ENCODE assay signal across 15 cellular contexts in the genomic region with DNA sequence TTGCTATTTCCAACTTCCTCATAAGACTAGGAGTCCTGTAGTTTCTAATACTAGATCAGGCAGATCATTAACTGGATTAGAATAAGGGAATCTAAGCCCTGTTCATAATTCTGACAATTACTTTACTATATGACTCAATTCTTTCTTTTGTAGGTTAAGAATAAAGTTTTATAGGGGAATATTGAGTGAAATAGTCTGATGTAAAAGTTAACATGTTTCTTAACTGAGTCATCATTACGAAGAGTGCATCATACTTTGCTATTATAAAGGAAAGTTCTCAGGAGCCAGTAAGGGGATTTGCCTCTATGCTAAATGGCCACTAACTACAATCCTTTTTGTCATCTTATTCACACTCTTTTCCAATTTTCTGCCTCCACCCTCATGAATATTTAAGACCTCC.
DNase-seq lines count a peak whose midpoint lies in the region; ATAC-seq and TF ChIP-seq lines count a peak whose summit lies in the region.
"Had no signal": no experiment of that assay in that cellular context is flagged by ENCODE, and none has a peak within 500 bp of the region (broad histone marks: within the 10 kb centered on the region; RNA-seq: fewer than 3 reads in every experiment).

No MANE protein-coding gene starts in this region.

- ATAC-seq in foreskin keratinocyte: peak; percentile 98
- ATAC-seq: activated T-cell treated with anti-CD3 and anti-CD28 coated beads, Interleukin-2, amount 50 U/mL, for 4 hours; naive thymus-derived CD8-positive, alpha-beta T cell had no signal

- H3K79me2 ChIP-seq in ACC112 (ENCODE audit: control insufficient read depth, insufficient read depth, low read length, unreplicated experiment): no peaks in the 10 kb centered on the region

- no peak for TF ChIP-seq EP300 in tibial nerve (IDR thresholded peaks at IDR 0.05)

- peak overlapping the region; percentile 98 for H3K27ac ChIP-seq in ACC112 (ENCODE audit: low read depth, low read length)
- H3K27ac ChIP-seq in foreskin keratinocyte: peak overlapping the region; percentile 22
- no peak overlapping the region for H3K27ac ChIP-seq in tibial nerve

- H3K36me3 ChIP-seq in ACC112 (ENCODE audit: insufficient read depth, low read length) (peaks cover 13% of the 10 kb centered on the region), adipocyte (ENCODE audit: control insufficient read depth, insufficient read depth, low read length, severe bottlenecking) (no peaks in the 10 kb centered on the region), tibial nerve (no peaks in the 10 kb centered on the region)

- H3K9ac ChIP-seq in adipocyte (ENCODE audit: low read length): no peak overlapping the region

- H2AFZ ChIP-seq in ACC112 (ENCODE audit: low read length, unreplicated experiment): no peak overlapping the region

- H3K27me3 ChIP-seq in ACC112 (ENCODE audit: insufficient read depth, low read length) (no peaks in the 10 kb centered on the region), adipocyte (replicated peaks; ENCODE audit: control insufficient read depth, insufficient read depth, low read length) (no peaks in the 10 kb centered on the region), foreskin keratinocyte (no peaks in the 10 kb centered on the region), tibial nerve (no peaks in the 10 kb centered on the region)
- H3K27me3 ChIP-seq: BE2C had no signal

- H3K9me3 ChIP-seq in adipocyte (ENCODE audit: control insufficient read depth, low read length) (no peaks in the 10 kb centered on the region), tibial nerve (no peaks in the 10 kb centered on the region)
- H3K9me3 ChIP-seq: BE2C had no signal

- no peaks in the 10 kb centered on the region for H3K9me3 Mint-ChIP-seq in type B pancreatic cell
- H3K9me3 Mint-ChIP-seq: activated T-cell treated with anti-CD3 and anti-CD28 coated beads, Interleukin-2, amount 50 U/mL, for 4 hours; brain; naive thymus-derived CD8-positive, alpha-beta T cell had no signal

- DNase-seq in HFF-Myc (ENCODE audit: extremely low read depth, low read depth): peak; percentile 19
- DNase-seq in adipocyte (ENCODE audit: low read depth): peak; percentile 63
- DNase-seq in foreskin keratinocyte: peak; percentile 50 to 80
- DNase-seq in GM19240 (ENCODE audit: insufficient read length, low spot score): no peak
- no peak for DNase-seq in type B pancreatic cell (ENCODE audit: extremely low spot score, unreplicated experiment)
- DNase-seq in tibial nerve (ENCODE audit: low spot score in 2 of 2): no peak
- DNase-seq in HT-29 (ENCODE audit: low spot score): no peak
- DNase-seq: activated T-cell treated with anti-CD3 and anti-CD28 coated beads, Interleukin-2, amount 50 U/mL, for 4 hours; BE2C; erythroblast; naive thymus-derived CD8-positive, alpha-beta T cell; NCI-H510A; small intestine had no signal

- no peaks in the 10 kb centered on the region for H3K4me1 Mint-ChIP-seq in type B pancreatic cell (ENCODE audit: unreplicated experiment)
- H3K4me1 Mint-ChIP-seq: brain; naive thymus-derived CD8-positive, alpha-beta T cell had no signal

- H3K4me3 ChIP-seq in ACC112 (ENCODE audit: low read depth, low read length): no peak overlapping the region
- no peak overlapping the region for H3K4me3 ChIP-seq in HFF-Myc (replicated peaks; ENCODE audit: low read depth, low read length)
- no peak overlapping the region for H3K4me3 ChIP-seq in adipocyte (ENCODE audit: low read length)
- no peak overlapping the region for H3K4me3 ChIP-seq in tibial nerve

- WGBS in tibial nerve, 2 donors: 86 to 90% methylated on average over 1 of the region's 1 CpG

- peaks cover 8% of the 10 kb centered on the region for H3K36me3 Mint-ChIP-seq in type B pancreatic cell
- H3K36me3 Mint-ChIP-seq: brain; naive thymus-derived CD8-positive, alpha-beta T cell had no signal

- no peaks in the 10 kb centered on the region for H3K27me3 Mint-ChIP-seq in type B pancreatic cell
- H3K27me3 Mint-ChIP-seq: brain; naive thymus-derived CD8-positive, alpha-beta T cell had no signal

- no peak overlapping the region for H3K27ac Mint-ChIP-seq in type B pancreatic cell
- H3K27ac Mint-ChIP-seq: naive thymus-derived CD8-positive, alpha-beta T cell had no signal

- peaks cover 39% of the 10 kb centered on the region for H3K4me1 ChIP-seq in ACC112 (ENCODE audit: control insufficient read depth, insufficient read depth, low read length, unreplicated experiment)
- H3K4me1 ChIP-seq in adipocyte (ENCODE audit: control insufficient read depth, insufficient read depth, low read length): peaks cover 15% of the 10 kb centered on the region
- H3K4me1 ChIP-seq in foreskin keratinocyte: peaks cover 9% of the 10 kb centered on the region
- no peaks in the 10 kb centered on the region for H3K4me1 ChIP-seq in tibial nerve
- H3K4me1 ChIP-seq: BE2C had no signal

- no peak for TF ChIP-seq POLR2A in tibial nerve (IDR thresholded peaks at IDR 0.05)

- TF ChIP-seq CTCF in HFF-Myc (IDR thresholded peaks at IDR 0.05; ENCODE audit: low read depth, low read length, missing control alignments) (no peak), foreskin keratinocyte (conservative IDR thresholded peaks at IDR 0.05) (no peak), type B pancreatic cell (conservative IDR thresholded peaks at IDR 0.05) (no peak), tibial nerve (IDR thresholded peaks at IDR 0.05) (no peak)

- H3K4me3 Mint-ChIP-seq in type B pancreatic cell: no peak overlapping the region
- H3K4me3 Mint-ChIP-seq: activated T-cell treated with anti-CD3 and anti-CD28 coated beads, Interleukin-2, amount 50 U/mL, for 4 hours; brain; naive thymus-derived CD8-positive, alpha-beta T cell had no signal

Comparison
In these comparisons a context has a peak if more than half of its experiments do, and no peak if none do; other contexts are left out.
1. H3K27ac ChIP-seq: peak in ACC112 (single experiment) and foreskin keratinocyte (single experiment); none in tibial nerve (0 of 4).
2. DNase-seq: peak in HFF-Myc (single experiment), adipocyte (single experiment) and foreskin keratinocyte (2 of 2); none in GM19240 (single experiment), type B pancreatic cell (single experiment), tibial nerve (0 of 2) and HT-29 (single experiment).